ENCODE assay signal across 22 cellular contexts in the genomic region with DNA sequence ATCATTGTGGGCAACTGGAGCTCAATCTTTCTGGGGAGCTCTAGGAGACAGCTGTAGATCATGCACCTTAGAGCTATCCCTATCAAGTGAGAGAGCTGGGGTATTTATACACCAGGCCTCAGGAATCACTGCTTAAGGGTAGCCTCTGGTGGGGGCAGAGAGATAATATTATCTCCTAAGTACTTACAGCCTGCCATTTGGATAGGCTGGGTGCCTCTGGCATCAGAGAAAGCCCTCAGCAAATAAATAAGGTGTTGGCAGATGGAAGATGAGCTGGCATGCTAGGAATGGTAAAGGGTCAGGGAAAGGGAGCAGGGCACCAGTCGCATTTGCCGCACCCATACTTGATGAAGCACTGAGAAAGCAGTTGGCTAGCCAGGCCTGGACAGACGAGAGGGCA.
"Had no signal": no experiment of that assay in that cellular context is flagged by ENCODE, and none has a peak within 500 bp of the region (broad histone marks: within the 10 kb centered on the region; RNA-seq: fewer than 3 reads in every experiment).

No MANE protein-coding gene starts in this region.

- H3K4me3 ChIP-seq: colonic mucosa, esophagus squamous epithelium, lung, ovary, psoas muscle, right lobe of liver, smooth muscle cell, thoracic aorta, tibial nerve, upper lobe of left lung had no signal

- H3K36me3 ChIP-seq: colonic mucosa, esophagus squamous epithelium, ovary, right lobe of liver, thoracic aorta had no signal

- H3K4me1 ChIP-seq: colonic mucosa, psoas muscle, right lobe of liver, tibial nerve, upper lobe of left lung had no signal

- ATAC-seq: natural killer cell; psoas muscle; right lobe of liver; stimulated activated memory B cell treated with anti-CD40 and anti-IgM and Interleukin-4, amounts not matched to agents 10 μg/mL and 1 μg/mL and 100 μg/mL, for 72 hours had no signal

- DNase-seq: colonic mucosa; effector CD8-positive, alpha-beta T cell; esophagus squamous epithelium; foreskin melanocyte; hypothalamus; immature natural killer cell; midbrain; natural killer cell; occipital lobe; ovary; posterior cingulate gyrus; psoas muscle; right lobe of liver; stimulated activated CD4-positive, alpha-beta T cell treated with anti-CD3 and anti-CD28 coated beads, Interleukin-12 subunit alpha, Interleukin-12 subunit beta, amount 100 ng/mL, for 4 hours; stimulated activated CD4-positive, alpha-beta T cell treated with anti-CD3 and anti-CD28 coated beads, Interleukin-1b, Interleukin-23, amount 100 ng/mL, for 48 hours; stimulated activated CD4-positive, alpha-beta T cell treated with anti-CD3 and anti-CD28 coated beads, Interleukin-4, amount 100 ng/mL, for 24 hours; upper lobe of left lung had no signal

- H3K9me3 ChIP-seq: colonic mucosa, esophagus squamous epithelium, ovary, psoas muscle, right lobe of liver, thoracic aorta, tibial nerve, upper lobe of left lung had no signal

- H3K27me3 ChIP-seq: colonic mucosa, esophagus squamous epithelium, ovary, right lobe of liver, tibial nerve, upper lobe of left lung had no signal

- H3K4me2 ChIP-seq: smooth muscle cell had no signal

- H3K27ac ChIP-seq: colonic mucosa, esophagus squamous epithelium, ovary, psoas muscle, right lobe of liver, thoracic aorta, tibial nerve, upper lobe of left lung had no signal
